In the genomic region with DNA sequence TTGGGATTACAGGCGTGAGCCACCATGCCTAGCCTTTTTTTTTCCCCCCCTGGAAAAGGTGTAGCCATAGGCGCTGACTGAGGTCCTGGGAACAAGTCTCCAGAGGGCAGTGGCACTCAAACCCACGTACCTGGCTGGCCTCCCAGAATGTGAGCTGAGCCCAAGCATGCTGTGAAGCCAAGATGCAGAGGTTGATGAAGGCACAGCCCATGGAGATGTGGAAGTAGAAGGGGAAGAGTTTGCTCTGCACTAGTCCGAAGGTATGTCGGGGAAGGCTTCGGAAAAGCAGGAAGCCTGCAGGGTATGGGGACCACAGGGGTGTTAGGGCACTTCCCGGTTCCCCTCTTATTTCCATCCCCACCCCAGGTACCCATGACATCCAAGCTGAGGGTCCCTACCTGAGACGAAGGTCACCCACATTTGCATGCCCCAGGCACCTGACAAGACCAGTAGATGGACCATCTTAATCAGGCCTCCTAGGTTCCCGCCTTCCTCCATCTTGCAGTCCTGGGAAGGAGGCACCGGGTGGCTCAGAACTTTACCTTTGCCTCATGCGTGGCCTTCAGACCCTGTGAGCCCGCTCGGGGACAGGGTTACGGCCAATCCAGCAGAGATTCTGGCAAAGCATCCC, we compare ENCODE assay signal across 8 cellular contexts. TPM values are rescaled to one million over a fixed set of nuclear protein-coding genes. Genes with fewer than 3 reads are reported as not detected.
DNase-seq lines count a peak whose midpoint lies in the region; ATAC-seq, FAIRE-seq and TF ChIP-seq lines count a peak whose summit lies in the region.

No MANE protein-coding gene starts in this region.

- ATAC-seq in activated T-cell treated with anti-CD3 and anti-CD28 coated beads, Interleukin-2, amount 50 U/mL, for 4 hours, result no peak
- no peak for ATAC-seq in activated CD8-positive, alpha-beta T cell treated with anti-CD3 and anti-CD28 coated beads, Interleukin-2, amount 10 ng/mL, durations not matched to agents 7 days and 5 days
- no peak for ATAC-seq in GM21390 (IDR thresholded peaks at IDR 0.05; ENCODE audit: unreplicated experiment)
- no peak for ATAC-seq in HG02798 (IDR thresholded peaks at IDR 0.05; ENCODE audit: poor library complexity, unreplicated experiment)

- H3K9me3 Mint-ChIP-seq in activated T-cell treated with anti-CD3 and anti-CD28 coated beads, Interleukin-2, amount 50 U/mL, for 4 hours, result no peaks in the 10 kb centered on the region
- H3K9me3 Mint-ChIP-seq in activated CD8-positive, alpha-beta T cell treated with anti-CD3 and anti-CD28 coated beads, Interleukin-2, amount 10 ng/mL, durations not matched to agents 7 days and 5 days (ENCODE audit: insufficient read depth), result peaks cover 6% of the 10 kb centered on the region

- peak overlapping the region; percentile 97 for H3K4me3 Mint-ChIP-seq in activated T-cell treated with anti-CD3 and anti-CD28 coated beads, Interleukin-2, amount 50 U/mL, for 4 hours
- peak overlapping the region; percentile 85 for H3K4me3 Mint-ChIP-seq in activated CD8-positive, alpha-beta T cell treated with anti-CD3 and anti-CD28 coated beads, Interleukin-2, amount 10 ng/mL, durations not matched to agents 7 days and 5 days

- CTCF ChIA-PET in activated CD8-positive, alpha-beta T cell treated with anti-CD3 and anti-CD28 coated beads, Interleukin-2, amount 10 ng/mL, durations not matched to agents 7 days and 5 days (lab: Charles Lee), result interaction anchor here (1.4 to 3.2 kb wide), 3 partner anchors 29 to 51 kb away, joined by 3 to 20 read pairs (median 10); a partner anchor contains a TSS

- H3K36me3 Mint-ChIP-seq in activated T-cell treated with anti-CD3 and anti-CD28 coated beads, Interleukin-2, amount 50 U/mL, for 4 hours (ENCODE audit: insufficient read depth), result peaks cover 2% of the 10 kb centered on the region
- peaks cover 13% of the 10 kb centered on the region for H3K36me3 Mint-ChIP-seq in activated CD8-positive, alpha-beta T cell treated with anti-CD3 and anti-CD28 coated beads, Interleukin-2, amount 10 ng/mL, durations not matched to agents 7 days and 5 days (ENCODE audit: low read depth)

- intact Hi-C loops in kidney (cut with DNase I), result no loop called here

- TF ChIP-seq CTCF in kidney (IDR thresholded peaks at IDR 0.05; ENCODE audit: borderline replicate concordance, extremely low read depth, insufficient read depth) (no peak), tibial nerve (IDR thresholded peaks at IDR 0.05) (no peak)

- H3K4me1 ChIP-seq in kidney (ENCODE audit: control insufficient read depth in 1 of 2, insufficient read depth in 1 of 2, low read depth in 1 of 2, low read length in 2 of 2) (peaks cover 0 to 11% of the 10 kb centered on the region in 2 donors), tibial nerve (peaks cover 0 to 36% (median 23%) of the 10 kb centered on the region in 4 donors)

- POLR2A ChIA-PET in activated CD8-positive, alpha-beta T cell treated with anti-CD3 and anti-CD28 coated beads, Interleukin-2, amount 10 ng/mL, durations not matched to agents 7 days and 5 days (lab: Charles Lee), result interaction anchor here (2.1 kb wide), 1 partner anchor 30 kb away, joined by 12 read pairs; a partner anchor contains a TSS

- no peaks in the 10 kb centered on the region for H3K27me3 ChIP-seq in tibial nerve

- no peak overlapping the region for H3K27ac ChIP-seq in kidney (ENCODE audit: low read depth in 2 of 2, low read length in 2 of 2)
- peak overlapping the region; percentile 81 to 96 (median 86) for H3K27ac ChIP-seq in tibial nerve

- peak overlapping the region; percentile 95 to 97 for H3K4me3 ChIP-seq in kidney (ENCODE audit: low read length in 2 of 2)
- H3K4me3 ChIP-seq in tibial nerve, result peak overlapping the region; percentile 50 to 79 (median 62)

- H3K9me3 ChIP-seq in kidney (ENCODE audit: control insufficient read depth in 1 of 2, low read length in 2 of 2) (peaks cover 0 to 6% of the 10 kb centered on the region in 2 donors), tibial nerve (peaks cover 0 to 11% (median 0%) of the 10 kb centered on the region in 4 donors)

- DNase-seq in activated T-cell treated with anti-CD3 and anti-CD28 coated beads, Interleukin-2, amount 50 U/mL, for 4 hours, result no peak
- DNase-seq in activated T-cell treated with anti-CD3 and anti-CD28 coated beads, Interleukin-2, amount 50 U/mL, for 48 hours, result no peak
- no peak for DNase-seq in activated CD8-positive, alpha-beta T cell treated with anti-CD3 and anti-CD28 coated beads, Interleukin-2, amount 10 ng/mL, durations not matched to agents 7 days and 5 days
- no peak for DNase-seq in kidney
- DNase-seq in tibial nerve (ENCODE audit: low spot score in 2 of 2), result no peak
- DNase-seq in NCI-H345 (lab: John Stamatoyannopoulos, UW), result no peak

- H3K4me1 Mint-ChIP-seq in activated T-cell treated with anti-CD3 and anti-CD28 coated beads, Interleukin-2, amount 50 U/mL, for 4 hours (ENCODE audit: low read depth), result peaks cover 26% of the 10 kb centered on the region
- peaks cover 26% of the 10 kb centered on the region for H3K4me1 Mint-ChIP-seq in activated CD8-positive, alpha-beta T cell treated with anti-CD3 and anti-CD28 coated beads, Interleukin-2, amount 10 ng/mL, durations not matched to agents 7 days and 5 days (ENCODE audit: low read depth)

- H3K36me3 ChIP-seq in kidney (ENCODE audit: control insufficient read depth in 1 of 2, insufficient read depth in 2 of 2, low read length in 2 of 2) (no peaks in the 10 kb centered on the region), tibial nerve (peaks cover 0 to 32% (median 0%) of the 10 kb centered on the region in 3 donors)

- H3K27me3 Mint-ChIP-seq in activated T-cell treated with anti-CD3 and anti-CD28 coated beads, Interleukin-2, amount 50 U/mL, for 4 hours (ENCODE audit: low read depth), result no peaks in the 10 kb centered on the region
- H3K27me3 Mint-ChIP-seq in activated CD8-positive, alpha-beta T cell treated with anti-CD3 and anti-CD28 coated beads, Interleukin-2, amount 10 ng/mL, durations not matched to agents 7 days and 5 days (ENCODE audit: low read depth), result no peaks in the 10 kb centered on the region

- 44 to 61% methylated on average over 12 to 14 of the region's 14 CpGs for WGBS in tibial nerve, 2 donors

- no peak for FAIRE-seq in kidney (lab: Jason Lieb, UNC)

- peak overlapping the region; percentile 92 for H3K27ac Mint-ChIP-seq in activated CD8-positive, alpha-beta T cell treated with anti-CD3 and anti-CD28 coated beads, Interleukin-2, amount 10 ng/mL, durations not matched to agents 7 days and 5 days

- TF ChIP-seq POLR2A in tibial nerve (IDR thresholded peaks at IDR 0.05), result no peak

- TF ChIP-seq EP300 in tibial nerve (IDR thresholded peaks at IDR 0.05), result no peak

- peak overlapping the region; percentile 87 to 95 for H3K9ac ChIP-seq in kidney (ENCODE audit: low read length in 2 of 2)

RNA-seq across cellular contexts. Expression of a gene that starts 0.8 kb away (rescaled TPM):
- total RNA-seq in activated T-cell treated with anti-CD3 and anti-CD28 coated beads, Interleukin-2, amount 50 U/mL, for 4 hours, result 10 to 100 TPM; 33.5 to 38.9 (median 33.7) TPM
- 10 to 100 TPM; 23.6 to 29.6 TPM for total RNA-seq in activated CD8-positive, alpha-beta T cell treated with anti-CD3 and anti-CD28 coated beads, Interleukin-2, amount 10 ng/mL, durations not matched to agents 7 days and 5 days
- total RNA-seq in kidney, result 150 TPM
- polyA plus RNA-seq in kidney (ENCODE audit: insufficient read depth, low read depth, low replicate concordance), result 417 TPM
- 100 to 1,000 TPM; 145 to 238 (median 189) TPM for total RNA-seq in tibial nerve

RNA-seq across cellular contexts. Expression of a gene that starts 1.1 kb away (rescaled TPM):
- total RNA-seq in activated T-cell treated with anti-CD3 and anti-CD28 coated beads, Interleukin-2, amount 50 U/mL, for 4 hours, result 10 to 100 TPM; 10.7 to 14.6 (median 11.0) TPM
- total RNA-seq in activated CD8-positive, alpha-beta T cell treated with anti-CD3 and anti-CD28 coated beads, Interleukin-2, amount 10 ng/mL, durations not matched to agents 7 days and 5 days, result 10 to 100 TPM in 1 of 2 experiments, 1 to 10 TPM in 1; 9.9 to 13.6 TPM
- total RNA-seq in kidney (28.9 TPM), tibial nerve (10 to 100 TPM; 23.2 to 33.7 (median 30.8) TPM)
- polyA plus RNA-seq in kidney (ENCODE audit: insufficient read depth, low read depth, low replicate concordance), result 50.7 TPM

RNA-seq across cellular contexts. Expression of a gene that starts 5.8 kb away (rescaled TPM):
- total RNA-seq in activated T-cell treated with anti-CD3 and anti-CD28 coated beads, Interleukin-2, amount 50 U/mL, for 4 hours, result 1 to 10 TPM; 4.0 to 4.5 (median 4.3) TPM
- 1 to 10 TPM; 7.6 to 7.9 TPM for total RNA-seq in activated CD8-positive, alpha-beta T cell treated with anti-CD3 and anti-CD28 coated beads, Interleukin-2, amount 10 ng/mL, durations not matched to agents 7 days and 5 days
- 80.4 TPM for total RNA-seq in kidney
- 8.3 TPM for polyA plus RNA-seq in kidney (ENCODE audit: insufficient read depth, low read depth, low replicate concordance)
- total RNA-seq in tibial nerve, result 10 to 100 TPM; 12.9 to 20.8 (median 17.9) TPM

RNA-seq across cellular contexts. Expression of a gene that starts 10.0 kb away (rescaled TPM):
- 1 to 10 TPM; 2.4 to 4.1 (median 3.8) TPM for total RNA-seq in activated T-cell treated with anti-CD3 and anti-CD28 coated beads, Interleukin-2, amount 50 U/mL, for 4 hours
- total RNA-seq in activated CD8-positive, alpha-beta T cell treated with anti-CD3 and anti-CD28 coated beads, Interleukin-2, amount 10 ng/mL, durations not matched to agents 7 days and 5 days, result 1 to 10 TPM; 1.1 TPM
- total RNA-seq in kidney (22.5 TPM), tibial nerve (10 to 100 TPM; 20.1 to 82.2 (median 33.8) TPM)
- 11.7 TPM for polyA plus RNA-seq in kidney (ENCODE audit: insufficient read depth, low read depth, low replicate concordance)

RNA-seq across cellular contexts. Expression of a gene that starts 29.2 kb away (rescaled TPM):
- 1 to 10 TPM; 2.0 to 3.1 (median 2.1) TPM for total RNA-seq in activated T-cell treated with anti-CD3 and anti-CD28 coated beads, Interleukin-2, amount 50 U/mL, for 4 hours
- 1 to 10 TPM; 3.1 to 3.4 TPM for total RNA-seq in activated CD8-positive, alpha-beta T cell treated with anti-CD3 and anti-CD28 coated beads, Interleukin-2, amount 10 ng/mL, durations not matched to agents 7 days and 5 days
- total RNA-seq in kidney (4.1 TPM), tibial nerve (1 to 10 TPM; 2.3 to 5.7 (median 2.8) TPM)
- 6.2 TPM for polyA plus RNA-seq in kidney (ENCODE audit: insufficient read depth, low read depth, low replicate concordance)

Comparison
In these comparisons a context has a peak if more than half of its experiments do, and no peak if none do; other contexts are left out.
1. H3K27ac ChIP-seq: peak in tibial nerve (4 of 4); none in kidney (0 of 2).